8 cellular contexts compared by ENCODE assay signal in the genomic region with DNA sequence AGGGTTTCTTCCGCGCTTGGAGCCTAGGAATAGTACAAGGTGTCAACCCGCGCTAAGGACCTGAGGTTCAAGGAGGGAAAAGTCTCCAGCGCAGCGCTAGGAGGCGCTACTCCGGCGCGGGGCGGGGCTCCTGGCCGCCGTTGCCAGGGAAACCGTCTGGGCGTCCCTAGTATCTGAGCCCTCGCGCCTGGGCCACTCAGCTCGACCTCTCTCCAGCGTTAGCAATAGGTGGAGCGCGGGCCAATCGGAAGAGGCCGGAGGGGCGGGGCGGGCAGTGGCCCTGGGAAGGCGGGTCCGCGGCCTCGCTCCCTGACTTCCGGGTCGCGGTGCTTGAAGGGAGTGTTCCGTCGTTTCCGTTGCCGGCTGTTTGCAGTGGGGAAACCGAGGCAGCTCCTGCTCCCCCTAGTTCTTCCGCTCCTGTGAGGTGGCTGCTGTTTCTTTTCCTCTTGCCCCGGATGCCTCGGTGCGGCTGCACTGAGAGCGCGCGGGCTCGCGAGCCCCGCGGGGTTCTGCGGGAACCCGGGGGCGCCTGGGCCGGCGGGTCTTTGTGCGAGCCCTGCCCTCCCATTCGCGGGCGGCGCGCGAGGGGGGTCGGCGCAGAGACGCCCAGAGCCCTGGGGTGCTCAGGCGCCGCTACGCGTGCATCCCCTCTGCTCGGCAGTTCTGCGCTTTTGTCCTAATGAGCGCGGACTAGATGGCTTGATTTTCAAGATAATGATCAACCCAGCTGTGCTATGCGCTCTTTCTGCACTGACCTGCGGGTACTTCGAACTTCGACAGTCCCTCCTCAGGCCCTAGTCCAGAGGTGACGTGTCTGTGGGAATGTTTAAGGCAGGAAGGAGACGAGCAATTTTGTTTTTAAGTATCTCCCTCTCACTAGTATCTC. TPM values are rescaled to one million over a fixed set of nuclear protein-coding genes. Genes with fewer than 3 reads are reported as not detected.
DNase-seq lines count a peak whose midpoint lies in the region; ATAC-seq, FAIRE-seq and TF ChIP-seq lines count a peak whose summit lies in the region.

A gene with protein sequence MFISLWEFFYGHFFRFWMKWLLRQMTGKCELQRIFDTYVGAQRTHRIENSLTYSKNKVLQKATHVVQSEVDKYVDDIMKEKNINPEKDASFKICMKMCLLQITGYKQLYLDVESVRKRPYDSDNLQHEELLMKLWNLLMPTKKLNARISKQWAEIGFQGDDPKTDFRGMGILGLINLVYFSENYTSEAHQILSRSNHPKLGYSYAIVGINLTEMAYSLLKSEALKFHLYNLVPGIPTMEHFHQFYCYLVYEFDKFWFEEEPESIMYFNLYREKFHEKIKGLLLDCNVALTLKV (plus strand): TSS at position 312 of the 886 bp plus-strand sequence. CDS start 1,261 bp downstream, outside the sequence.

- DNase-seq in AG10803 (ENCODE audit: low read depth) = peak; percentile 96
- peak; percentile 85 to 97 for DNase-seq in NCI-H446 (lab: John Stamatoyannopoulos, UW)
- DNase-seq in cerebellar nuclear complex (lab: John Stamatoyannopoulos, UW) = peak; percentile 81 to 95
- peak; percentile 61 for DNase-seq in keratinocyte (ENCODE audit: low read depth, low spot score)
- DNase-seq in stimulated activated CD4-positive, alpha-beta T cell treated with anti-CD3 and anti-CD28 coated beads, Interleukin-15, amount 100 ng/mL, for 24 hours = peak; percentile 98

- no peaks in the 10 kb centered on the region for H3K9me1 ChIP-seq in keratinocyte (ENCODE audit: control insufficient read depth, extremely low read depth, insufficient read depth, low read length)

- no peaks in the 10 kb centered on the region for H4K20me1 ChIP-seq in keratinocyte (ENCODE audit: control insufficient read depth, extremely low read depth, insufficient read depth, low read length)

- H3K9ac ChIP-seq in keratinocyte (ENCODE audit: control insufficient read depth, extremely low read depth, insufficient read depth, low read length) = peak within 1 kb of the TSS; percentile 89

- no peaks in the 10 kb centered on the region for H3K9me3 ChIP-seq in keratinocyte (ENCODE audit: control insufficient read depth, low read depth, low read length)

- TF ChIP-seq CTCF in AG10803 (conservative IDR thresholded peaks at IDR 0.05; ENCODE audit: low read length) = peak; percentile 75
- TF ChIP-seq CTCF in keratinocyte (optimal IDR thresholded peaks at IDR 0.05 in 1 of 3, IDR thresholded peaks at IDR 0.05 in 1 of 3, conservative IDR thresholded peaks at IDR 0.05 in 1 of 3; ENCODE audit: extremely low read depth in 1 of 3, insufficient read depth in 2 of 3, low read length in 3 of 3) = peak; percentile 88 to 95 (median 90)

- ATAC-seq in GM19023 (IDR thresholded peaks at IDR 0.05; ENCODE audit: unreplicated experiment) (peak; percentile 100), HG03342 (IDR thresholded peaks at IDR 0.05; ENCODE audit: unreplicated experiment) (peak; percentile 100)
- ATAC-seq in activated CD4-positive, CD25-positive, alpha-beta regulatory T cell treated with anti-CD3 and anti-CD28 coated beads, Interleukin-2, amount 50 U/mL, for 24 hours = peak; percentile 100

- peak within 1 kb of the TSS; percentile 79 for H3K27ac ChIP-seq in keratinocyte (ENCODE audit: control insufficient read depth, insufficient read depth, low read length)

- H3K4me2 ChIP-seq in keratinocyte (ENCODE audit: control insufficient read depth, extremely low read depth, insufficient read depth, low read depth, low read length) = peak within 1 kb of the TSS; percentile 99

- H3K4me3 ChIP-seq in AG10803 (ENCODE audit: low read length) (peak within 1 kb of the TSS; percentile 82), keratinocyte (ENCODE audit: control insufficient read depth in 2 of 3, extremely low read depth in 1 of 3, insufficient read depth in 2 of 3, low read depth in 1 of 3, low read length in 3 of 3) (peak within 1 kb of the TSS; percentile 83 to 95 (median 94))

- no peaks in the 10 kb centered on the region for H3K27me3 ChIP-seq in keratinocyte (ENCODE audit: control insufficient read depth, extremely low read depth, insufficient read depth, low read length)

- H3K36me3 ChIP-seq in keratinocyte (ENCODE audit: control insufficient read depth in 2 of 2, extremely low read depth in 1 of 2, insufficient read depth in 2 of 2, low read length in 2 of 2) = peaks cover 0 to 6% of the 10 kb centered on the region in 2 experiments

- H2AFZ ChIP-seq in keratinocyte (ENCODE audit: control insufficient read depth, low read length) = peak within 1 kb of the TSS; percentile 98

- peak; percentile 87 for FAIRE-seq in keratinocyte (lab: Jason Lieb, UNC)

- H3K79me2 ChIP-seq in keratinocyte (ENCODE audit: control insufficient read depth, insufficient read depth, low read length) = peaks cover 7% of the 10 kb centered on the region

- peaks cover 10% of the 10 kb centered on the region for H3K4me1 ChIP-seq in keratinocyte (ENCODE audit: control insufficient read depth, extremely low read depth, insufficient read depth, low read length)

- dilution Hi-C loops in keratinocyte (cut with MboI; ENCODE audit: extremely low pct_ligation_motif_present, low sequenced_read_pairs) = no loop called here

RNA-seq across cellular contexts. Expression of the gene that starts here (rescaled TPM):
- 11.8 to 21.9 TPM (median 15.1 TPM) in 3 replicates for polyA plus RNA-seq in keratinocyte
- 57.9 TPM for polyA plus RNA-seq in keratinocyte (2011; ENCODE audit: low read depth)
- 6.1 and 13.9 TPM in 2 replicates for polyA plus RNA-seq in keratinocyte (2011; cell fraction: cytosol; rRNA removed)
- polyA plus RNA-seq in keratinocyte (2011; cell fraction: nucleus; rRNA removed) = 22.5 and 43.6 TPM in 2 replicates
- 10.3 and 11.5 TPM in 2 replicates for polyA plus RNA-seq in keratinocyte (2012; ENCODE audit: low replicate concordance)
- polyA minus RNA-seq in keratinocyte = 2.2 to 11.4 TPM (median 6.5 TPM) in 3 replicates
- 14.0 TPM for polyA minus RNA-seq in keratinocyte (2011; cell fraction: cytosol; rRNA and poly(A)+ RNA removed)
- polyA minus RNA-seq in keratinocyte (2011; cell fraction: nucleus; rRNA and poly(A)+ RNA removed) = 21.6 and 30.2 TPM in 2 replicates

Comparison
In these comparisons a context has a peak if more than half of its experiments do, and no peak if none do; other contexts are left out.
1. Peak in every context shown above with its lines: DNase-seq, ATAC-seq, H3K4me3 ChIP-seq and H3K27ac ChIP-seq.